In the genomic region with DNA sequence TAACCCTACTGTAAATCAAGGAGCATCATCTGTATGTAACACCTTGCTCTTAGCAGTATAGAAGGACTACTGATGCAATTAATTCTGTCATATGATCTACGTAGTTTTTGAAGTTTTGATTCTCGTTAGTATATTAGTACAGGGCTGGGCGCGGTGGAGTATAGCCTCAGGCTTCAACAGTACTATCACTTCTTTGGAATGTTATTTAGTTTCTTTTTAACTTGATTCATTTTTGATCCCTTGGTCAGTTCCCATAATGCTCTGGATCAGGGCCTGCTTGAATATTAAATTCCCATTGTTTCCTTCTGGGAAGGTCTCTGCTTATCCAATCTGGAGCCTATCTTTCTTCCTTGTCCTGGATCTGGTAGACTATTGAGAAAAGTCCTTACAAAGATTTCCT, we compare ENCODE assay signal across 10 cellular contexts. TPM values are rescaled to one million over a fixed set of nuclear protein-coding genes. Genes with fewer than 3 reads are reported as not detected.
DNase-seq lines count a peak whose midpoint lies in the region; ATAC-seq and TF ChIP-seq lines count a peak whose summit lies in the region.
"Had no signal": no experiment of that assay in that cellular context is flagged by ENCODE, and none has a peak within 500 bp of the region (broad histone marks: within the 10 kb centered on the region; RNA-seq: fewer than 3 reads in every experiment).

No MANE protein-coding gene starts in this region.

- TF ChIP-seq CTCF in Calu3 (IDR thresholded peaks at IDR 0.05; ENCODE audit: unreplicated experiment) (no peak), PC-9 (conservative IDR thresholded peaks at IDR 0.05) (no peak), epithelial cell of esophagus (IDR thresholded peaks at IDR 0.05; ENCODE audit: insufficient read depth, low read depth, low read length, missing control alignments) (no peak), psoas muscle (IDR thresholded peaks at IDR 0.05) (no peak), adrenal gland (IDR thresholded peaks at IDR 0.05) (no peak)

- H3K27ac ChIP-seq in PC-9 (peak overlapping the region; percentile 68), psoas muscle (peak overlapping the region; percentile 59), adrenal gland (peak overlapping the region in 2 of 5 donors; percentile 88 to 94), right cardiac atrium (ENCODE audit: low read length) (no peak overlapping the region)

- no peak overlapping the region for H2AFZ ChIP-seq in PC-9

- peak overlapping the region; percentile 94 for H3K27ac Mint-ChIP-seq in Calu3 (ENCODE audit: unreplicated experiment)

- no peaks in the 10 kb centered on the region for H4K20me1 ChIP-seq in PC-9 (ENCODE audit: insufficient read depth)

- CTCF ChIA-PET in Calu3 (lab: Charles Lee) (interaction anchor here (0.5 to 1.9 kb wide), 8 partner anchors 8 to 424 kb away, joined by 3 to 9 read pairs (median 4); a partner anchor contains a TSS), PC-9 (lab: Charles Lee) (interaction anchor here (0.6 to 0.8 kb wide), 4 partner anchors 8 to 164 kb away, joined by 3 read pairs; no protein-coding TSS in a partner anchor)

- no peaks in the 10 kb centered on the region for H3K27me3 Mint-ChIP-seq in Calu3 (ENCODE audit: unreplicated experiment)

- intact Hi-C loops in Calu3 (cut with micrococcal nuclease; ENCODE audit: unreplicated experiment) (no loop called here), PC-9 (cut with micrococcal nuclease; ENCODE audit: unreplicated experiment) (loop anchor here (1.0 to 2.0 kb wide), 3 partner anchors 30 to 120 kb away; a partner anchor contains a TSS), psoas muscle (cut with DNase I) (loop anchor here in 1 of 2 donors (5.0 kb wide), 1 partner anchor 202 kb away; no protein-coding TSS in a partner anchor), adrenal gland (cut with DNase I) (loop anchor here in 1 of 2 donors (5.0 kb wide), 1 partner anchor 212 kb away; no protein-coding TSS in a partner anchor), right cardiac atrium (cut with DNase I) (loop anchor here in 2 of 4 donors (10.0 kb wide), 2 partner anchors 210 to 220 kb away; no protein-coding TSS in a partner anchor)

- H3K9me3 ChIP-seq in PC-9 (ENCODE audit: insufficient read depth, low read depth) (no peaks in the 10 kb centered on the region), psoas muscle (no peaks in the 10 kb centered on the region), adrenal gland (replicated peaks in 1 of 3) (no peaks in the 10 kb centered on the region), right cardiac atrium (ENCODE audit: control insufficient read depth, low read length) (no peaks in the 10 kb centered on the region)

- H3K9me3 Mint-ChIP-seq in Calu3 (ENCODE audit: low read depth, unreplicated experiment): no peaks in the 10 kb centered on the region

- peaks cover 26% of the 10 kb centered on the region for H3K36me3 Mint-ChIP-seq in Calu3 (ENCODE audit: insufficient read depth, unreplicated experiment)

- WGBS in psoas muscle, 3 donors: 77 to 86% (median 80%) methylated on average over 4 of the region's 4 CpGs
- WGBS in adrenal gland, 4 donors: 75 to 96% (median 88%) methylated on average over 4 of the region's 4 CpGs
- WGBS in right cardiac atrium: 83% methylated on average over 4 of the region's 4 CpGs

- H3K36me3 ChIP-seq in PC-9 (ENCODE audit: low read depth) (no peaks in the 10 kb centered on the region), psoas muscle (ENCODE audit: insufficient read depth in 1 of 2, low read depth in 1 of 2) (no peaks in the 10 kb centered on the region), adrenal gland (replicated peaks in 1 of 2) (no peaks in the 10 kb centered on the region)

- TF ChIP-seq POLR2A in adrenal gland (IDR thresholded peaks at IDR 0.05): no peak

- H3K4me3 ChIP-seq in PC-9: no peak overlapping the region
- H3K4me3 ChIP-seq in epithelial cell of esophagus (ENCODE audit: low read length): no peak overlapping the region
- H3K4me3 ChIP-seq in psoas muscle: no peak overlapping the region
- no peak overlapping the region for H3K4me3 ChIP-seq in adrenal gland
- H3K4me3 ChIP-seq in right cardiac atrium (ENCODE audit: low read length): no peak overlapping the region

- no TSS peak for BruUV-seq in Calu3 (replicated peaks; lab: Mats Ljungman, UMichigan)
- no TSS peak for BruUV-seq in PC-9 (replicated peaks; lab: Mats Ljungman, UMichigan)

- H3K4me3 Mint-ChIP-seq in Calu3 (ENCODE audit: low read depth, unreplicated experiment): peak overlapping the region; percentile 55

- DNase-seq in Calu3 (no peak), PC-9 (peak; percentile 40 to 53), epithelial cell of esophagus (ENCODE audit: low read depth) (peak; percentile 92), psoas muscle (no peak), adrenal gland (no peak), right cardiac atrium (no peak)
- DNase-seq in activated CD8-positive, alpha-beta memory T cell treated with anti-CD3 and anti-CD28 coated beads, Interleukin-2, amount 50 U/mL, for 4 hours: no peak
- DNase-seq: activated gamma-delta T cell treated with Interleukin-2 at 50 U/mL for 16 hours, NCI-H1417 had no signal

- no peaks in the 10 kb centered on the region for H3K9me2 ChIP-seq in PC-9 (ENCODE audit: insufficient read depth)

- no peak for ATAC-seq in psoas muscle
- ATAC-seq in GM19467 (IDR thresholded peaks at IDR 0.05; ENCODE audit: unreplicated experiment): no peak
- no peak for ATAC-seq in right cardiac atrium

- POLR2A ChIA-PET in PC-9 (lab: Charles Lee; ENCODE audit: unreplicated experiment): interaction anchor here (0.8 kb wide), 1 partner anchor 27 kb away, joined by 8 read pairs; no protein-coding TSS in a partner anchor

- peaks cover 19% of the 10 kb centered on the region for H3F3A ChIP-seq in PC-9 (ENCODE audit: insufficient read depth, low read depth)

- H3K27me3 ChIP-seq in PC-9 (ENCODE audit: insufficient read depth, low read depth) (no peaks in the 10 kb centered on the region), psoas muscle (ENCODE audit: insufficient read depth in 3 of 3, low read length in 2 of 3) (no peaks in the 10 kb centered on the region), adrenal gland (no peaks in the 10 kb centered on the region), right cardiac atrium (ENCODE audit: control insufficient read depth, insufficient read depth) (no peaks in the 10 kb centered on the region)

- H3K4me2 ChIP-seq in PC-9: 0 out of 2 replicates have a peak overlapping the region, but pooled peaks have one; percentile 26

- H3K4me1 ChIP-seq in PC-9 (replicated peaks; ENCODE audit: insufficient read depth): peaks cover 30% of the 10 kb centered on the region
- no peaks in the 10 kb centered on the region for H3K4me1 ChIP-seq in psoas muscle
- peaks cover 0 to 9% of the 10 kb centered on the region in 2 donors for H3K4me1 ChIP-seq in adrenal gland (replicated peaks in 1 of 2)
- no peaks in the 10 kb centered on the region for H3K4me1 ChIP-seq in right cardiac atrium (ENCODE audit: control insufficient read depth, insufficient read depth, low read length)

- H3K79me2 ChIP-seq in PC-9 (ENCODE audit: low read depth): no peaks in the 10 kb centered on the region

- peaks cover 63% of the 10 kb centered on the region for H3K4me1 Mint-ChIP-seq in Calu3 (ENCODE audit: low read depth, unreplicated experiment)

RNA-seq across cellular contexts. Expression of a gene that starts 23.9 kb away (rescaled TPM):
- total RNA-seq in Calu3 (2022): 10.6 and 10.7 TPM in 2 replicates
- total RNA-seq in PC-9 (2021): 5.7 and 10.0 TPM in 2 replicates
- total RNA-seq in psoas muscle: 10 to 100 TPM; 10.1 to 16.6 (median 13.2) TPM
- polyA plus RNA-seq in psoas muscle: 10 to 100 TPM in 1 of 3 donors, 1 to 10 TPM in 2; 4.4 to 13.8 (median 4.9) TPM
- total RNA-seq in adrenal gland: 10 to 100 TPM in 4 of 8 donors, 1 to 10 TPM in 4; 5.4 to 23.0 (median 9.7) TPM
- polyA plus RNA-seq in adrenal gland: 10 to 100 TPM in 1 of 3 donors, 1 to 10 TPM in 2; 2.0 to 10.1 (median 2.0) TPM
- total RNA-seq in right cardiac atrium: 10 to 100 TPM in 1 of 4 donors, 1 to 10 TPM in 3; 6.0 to 10.6 (median 8.0) TPM
- polyA plus RNA-seq in right cardiac atrium: 2.5 TPM

Comparison
In these comparisons a context has a peak if more than half of its experiments do, and no peak if none do; other contexts are left out.
1. DNase-seq: peak in PC-9 (2 of 2) and epithelial cell of esophagus (single experiment); none in Calu3 (single experiment), psoas muscle (0 of 2), activated CD8-positive, alpha-beta memory T cell treated with anti-CD3 and anti-CD28 coated beads, Interleukin-2, amount 50 U/mL, for 4 hours (single experiment), adrenal gland (0 of 7) and right cardiac atrium (0 of 3).